Comparison of ENCODE assay signal across 10 cellular contexts in the genomic region with DNA sequence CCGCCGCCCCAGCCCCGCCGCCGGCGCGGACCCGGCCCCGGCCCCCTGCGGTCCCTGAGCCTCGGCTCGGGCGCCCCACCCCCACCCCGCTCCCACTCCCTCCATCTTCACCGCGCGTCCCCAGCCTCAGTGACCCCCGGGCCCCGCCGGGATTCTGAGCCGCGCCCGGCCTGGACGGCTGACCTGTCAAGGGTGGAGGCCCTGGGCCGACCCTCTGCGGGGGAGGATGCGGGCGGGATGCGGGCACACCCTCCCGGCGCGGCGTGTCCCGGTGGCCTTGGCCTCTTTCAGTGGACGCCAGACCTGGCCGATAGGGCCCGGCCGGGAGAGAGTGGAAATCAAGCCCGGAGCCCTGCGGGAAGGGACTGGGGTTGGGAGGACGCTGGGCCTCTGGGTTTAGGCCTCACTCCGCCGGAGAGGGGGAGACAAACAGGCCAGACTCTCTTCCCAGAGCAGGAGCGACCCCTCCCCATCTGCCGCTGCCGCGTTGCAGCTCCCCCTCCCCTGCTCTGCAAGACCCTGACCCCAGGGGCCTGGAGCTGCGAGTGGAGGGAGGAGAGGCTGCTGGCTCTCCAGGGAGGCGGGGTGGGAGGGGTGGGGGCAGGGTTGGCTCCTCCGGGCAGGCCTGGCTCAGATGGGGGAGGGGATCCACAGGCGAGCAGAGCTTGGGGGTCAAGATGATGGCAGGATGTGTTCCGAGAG. TPM values are rescaled to one million over a fixed set of nuclear protein-coding genes. Genes with fewer than 3 reads are reported as not detected.
DNase-seq lines count a peak whose midpoint lies in the region; ATAC-seq and TF ChIP-seq lines count a peak whose summit lies in the region.
"Had no signal": no experiment of that assay in that cellular context is flagged by ENCODE, and none has a peak within 500 bp of the region (broad histone marks: within the 10 kb centered on the region; RNA-seq: fewer than 3 reads in every experiment).

No MANE protein-coding gene starts in this region.

- no peak for ATAC-seq in activated CD4-positive, CD25-positive, alpha-beta regulatory T cell treated with anti-CD3 and anti-CD28 coated beads, Interleukin-2, amount 50 U/mL, for 24 hours

- no peaks in the 10 kb centered on the region for H3K27me3 ChIP-seq in WERI-Rb-1 (ENCODE audit: insufficient read depth, low read depth, severe bottlenecking)
- peaks cover 40% of the 10 kb centered on the region for H3K27me3 ChIP-seq in iPS-18a (ENCODE audit: control insufficient read depth, insufficient read depth, low read length)
- peaks cover 25 to 52% (median 37%) of the 10 kb centered on the region in 5 donors for H3K27me3 ChIP-seq in subcutaneous abdominal adipose tissue (ENCODE audit: control insufficient read depth in 5 of 5, insufficient read depth in 4 of 5, low read length in 5 of 5)

- H3K4me3 ChIP-seq in WERI-Rb-1 (ENCODE audit: low read depth, low read length) (peak overlapping the region; percentile 89), iPS-18a (ENCODE audit: low read length) (peak overlapping the region; percentile 42), subcutaneous abdominal adipose tissue (ENCODE audit: low read depth in 1 of 5, low read length in 5 of 5) (peak overlapping the region in 3 of 5 donors; percentile 17 to 44 (median 26))
- H3K4me3 ChIP-seq: BLaER1 had no signal

- peak overlapping the region; percentile 88 for H3K27ac ChIP-seq in WERI-Rb-1
- no peak overlapping the region for H3K27ac ChIP-seq in iPS-18a (ENCODE audit: low read length)
- H3K27ac ChIP-seq in subcutaneous abdominal adipose tissue (ENCODE audit: low read depth, low read length) = no peak overlapping the region
- H3K27ac ChIP-seq: BLaER1, KMS-11 had no signal

- no peak for TF ChIP-seq CTCF in WERI-Rb-1 (IDR thresholded peaks at IDR 0.05; ENCODE audit: low read depth, low read length)

- H3K4me1 ChIP-seq in iPS-18a (ENCODE audit: control insufficient read depth, low read depth, low read length) (no peaks in the 10 kb centered on the region), subcutaneous abdominal adipose tissue (ENCODE audit: control insufficient read depth in 5 of 5, insufficient read depth in 5 of 5, low read length in 5 of 5) (peaks cover 0 to 14% (median 4%) of the 10 kb centered on the region in 5 donors)

- peak; percentile 27 for DNase-seq in activated CD4-positive, CD25-positive, alpha-beta regulatory T cell treated with anti-CD3 and anti-CD28 coated beads, Interleukin-2, amount 50 U/mL, for 72 hours
- DNase-seq in WERI-Rb-1 (peak; percentile 52), activated gamma-delta T cell (lab: John Stamatoyannopoulos, UW) (no peak), dermis blood vessel endothelial cell (no peak)
- DNase-seq in stimulated activated CD8-positive, alpha-beta memory T cell treated with anti-CD3 and anti-CD28 coated beads, Interleukin-4, amount 100 ng/mL, for 48 hours = no peak

- peaks cover 49% of the 10 kb centered on the region for H3K36me3 ChIP-seq in WERI-Rb-1
- no peaks in the 10 kb centered on the region for H3K36me3 ChIP-seq in iPS-18a (ENCODE audit: control insufficient read depth, low read depth, low read length)
- H3K36me3 ChIP-seq in subcutaneous abdominal adipose tissue (ENCODE audit: control insufficient read depth in 5 of 5, insufficient read depth in 5 of 5, low read length in 5 of 5) = peaks cover 0 to 3% (median 0%) of the 10 kb centered on the region in 5 donors
- H3K36me3 ChIP-seq: BLaER1 had no signal

- H3K9ac ChIP-seq in iPS-18a (ENCODE audit: low read length) (no peak overlapping the region), subcutaneous abdominal adipose tissue (ENCODE audit: low read length in 5 of 5) (no peak overlapping the region)
- H3K9ac ChIP-seq: BLaER1, KMS-11 had no signal

- H3K9me3 ChIP-seq in WERI-Rb-1 (ENCODE audit: severe bottlenecking) (no peaks in the 10 kb centered on the region), iPS-18a (ENCODE audit: control insufficient read depth, low read depth, low read length) (no peaks in the 10 kb centered on the region), subcutaneous abdominal adipose tissue (ENCODE audit: control insufficient read depth in 5 of 5, low read length in 5 of 5) (no peaks in the 10 kb centered on the region)
- H3K9me3 ChIP-seq: BLaER1 had no signal

RNA-seq across cellular contexts. Expression of gene MAPK8IP2, which starts 0.5 kb away (rescaled TPM):
- 0.34 and 0.51 TPM in 2 replicates for total RNA-seq in dermis blood vessel endothelial cell

RNA-seq across cellular contexts. Expression of gene CHKB, which starts 18.5 kb away (rescaled TPM):
- 34.9 and 50.4 TPM in 2 replicates for total RNA-seq in dermis blood vessel endothelial cell

RNA-seq across cellular contexts. Expression of gene CPT1B, which starts 22.9 kb away (rescaled TPM):
- total RNA-seq in dermis blood vessel endothelial cell = 7.5 and 16.3 TPM in 2 replicates

RNA-seq across cellular contexts. Expression of gene ARSA, which starts 26.8 kb away (rescaled TPM):
- total RNA-seq in dermis blood vessel endothelial cell = 24.0 and 30.6 TPM in 2 replicates

RNA-seq across cellular contexts. Expression of gene SYCE3, which starts 38.4 kb away (rescaled TPM):
- not detected in 2 replicates for total RNA-seq in dermis blood vessel endothelial cell

Comparison
In these comparisons a context has a peak if more than half of its experiments do, and no peak if none do; other contexts are left out.
1. DNase-seq: peak in activated CD4-positive, CD25-positive, alpha-beta regulatory T cell treated with anti-CD3 and anti-CD28 coated beads, Interleukin-2, amount 50 U/mL, for 72 hours (single experiment) and WERI-Rb-1 (single experiment); none in stimulated activated CD8-positive, alpha-beta memory T cell treated with anti-CD3 and anti-CD28 coated beads, Interleukin-4, amount 100 ng/mL, for 48 hours (single experiment), activated gamma-delta T cell (single experiment) and dermis blood vessel endothelial cell (single experiment).
2. H3K4me3 ChIP-seq: peak in every context shown above with its lines; median percentile 89 in WERI-Rb-1; 42 in iPS-18a; 26 in subcutaneous abdominal adipose tissue.